Comparison of ENCODE assay signal across 1 cellular context in the genomic region with DNA sequence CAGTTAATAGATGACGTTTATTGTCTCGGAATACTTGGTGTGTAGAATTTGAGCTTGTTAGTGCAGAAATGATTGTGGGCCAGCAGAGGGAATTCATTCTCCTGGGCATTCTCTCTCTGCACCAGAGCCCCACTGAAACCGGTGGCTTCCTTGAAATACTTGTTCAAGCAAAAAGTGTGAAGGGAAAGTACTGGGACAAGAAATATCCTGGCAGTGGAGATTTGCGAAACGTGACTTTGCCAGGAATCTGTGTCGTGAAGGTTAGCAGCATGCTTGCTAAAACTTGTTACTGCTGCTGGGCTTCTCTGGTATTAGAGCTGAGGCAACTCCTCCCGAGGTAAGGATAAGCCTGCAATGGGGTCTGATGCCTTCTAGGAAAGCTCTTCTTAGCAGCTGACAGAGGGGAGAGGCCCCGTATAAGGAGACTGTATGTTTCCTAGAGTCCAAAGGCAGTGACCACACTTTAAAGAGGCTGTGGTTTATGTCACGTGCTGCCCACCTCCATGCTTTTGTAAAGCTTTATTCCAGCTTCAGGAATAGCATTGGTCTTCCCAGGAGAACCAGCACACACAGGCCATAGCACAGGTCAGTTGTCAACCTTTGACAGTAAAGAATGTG.
TF ChIP-seq lines count a peak whose summit lies in the region.

No MANE protein-coding gene starts in this region.

TF ChIP-seq in HEK293, 187 proteins besides CTCF, POLR2A, EP300 and RAD21 (continued from another document):
- TF ChIP-seq, protein P1, sequence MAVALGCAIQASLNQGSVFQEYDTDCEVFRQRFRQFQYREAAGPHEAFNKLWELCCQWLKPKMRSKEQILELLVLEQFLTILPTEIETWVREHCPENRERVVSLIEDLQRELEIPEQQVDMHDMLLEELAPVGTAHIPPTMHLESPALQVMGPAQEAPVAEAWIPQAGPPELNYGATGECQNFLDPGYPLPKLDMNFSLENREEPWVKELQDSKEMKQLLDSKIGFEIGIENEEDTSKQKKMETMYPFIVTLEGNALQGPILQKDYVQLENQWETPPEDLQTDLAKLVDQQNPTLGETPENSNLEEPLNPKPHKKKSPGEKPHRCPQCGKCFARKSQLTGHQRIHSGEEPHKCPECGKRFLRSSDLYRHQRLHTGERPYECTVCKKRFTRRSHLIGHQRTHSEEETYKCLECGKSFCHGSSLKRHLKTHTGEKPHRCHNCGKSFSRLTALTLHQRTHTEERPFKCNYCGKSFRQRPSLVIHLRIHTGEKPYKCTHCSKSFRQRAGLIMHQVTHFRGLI (tag by site-specific recombination; IDR thresholded peaks at IDR 0.05), result 0 out of 2 replicates have a peak, but pooled peaks have one; percentile 16
